In the genomic region with DNA sequence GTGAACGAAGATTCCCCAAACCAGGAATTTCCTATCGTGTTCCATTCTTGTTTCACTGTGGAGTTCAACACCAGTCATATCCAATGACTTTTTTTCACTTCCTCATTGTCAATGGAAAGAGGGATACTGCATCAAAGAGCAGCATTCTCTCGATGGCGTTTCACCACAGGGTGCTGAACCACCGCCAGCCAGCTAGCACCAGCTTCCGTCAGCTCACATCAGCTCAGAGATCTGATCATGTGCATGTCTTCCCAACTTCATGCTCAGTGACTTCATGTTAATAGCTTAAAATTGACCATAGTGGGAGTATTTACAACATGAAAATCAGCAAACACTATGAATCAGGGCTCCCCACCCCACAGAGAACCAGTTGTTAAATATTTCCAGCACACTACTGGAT, we compare ENCODE assay signal across 18 cellular contexts.
"Had no signal": no experiment of that assay in that cellular context is flagged by ENCODE, and none has a peak within 500 bp of the region (broad histone marks: within the 10 kb centered on the region; RNA-seq: fewer than 3 reads in every experiment).

No MANE protein-coding gene starts in this region.

- H3K9me3 Mint-ChIP-seq: activated CD4-positive, alpha-beta memory T cell treated with anti-CD3 and anti-CD28 coated beads, Interleukin-2, amount 10 ng/mL, durations not matched to agents 7 days and 5 days; activated T-cell treated with anti-CD3 and anti-CD28 coated beads, Interleukin-2, amount 50 U/mL, for 24 hours; natural killer cell; stimulated activated naive CD8-positive, alpha-beta T cell treated with anti-CD3 and anti-CD28 coated beads, Interleukin-15, Interleukin-2, amounts not matched to agents 100 ng/mL and 50 ng/mL, for 24 hours; T-cell had no signal

- H3K27ac Mint-ChIP-seq: activated CD4-positive, alpha-beta memory T cell treated with anti-CD3 and anti-CD28 coated beads, Interleukin-2, amount 10 ng/mL, durations not matched to agents 7 days and 5 days; activated T-cell treated with anti-CD3 and anti-CD28 coated beads, Interleukin-2, amount 50 U/mL, for 24 hours; natural killer cell; stimulated activated naive CD8-positive, alpha-beta T cell treated with anti-CD3 and anti-CD28 coated beads, Interleukin-15, Interleukin-2, amounts not matched to agents 100 ng/mL and 50 ng/mL, for 24 hours; T-cell had no signal

- DNase-seq: activated CD4-positive, alpha-beta memory T cell treated with anti-CD3 and anti-CD28 coated beads, Interleukin-2, amount 10 ng/mL, durations not matched to agents 7 days and 5 days; activated CD4-positive, alpha-beta T cell treated with anti-CD3 and anti-CD28 coated beads for 48 hours; activated CD4-positive, CD25-positive, alpha-beta regulatory T cell; activated naive CD4-positive, alpha-beta T cell treated with anti-CD3 and anti-CD28 coated beads, Interleukin-2, amount 50 U/mL, for 16 hours; activated T-cell treated with anti-CD3 and anti-CD28 coated beads, Interleukin-2, amount 50 U/mL, for 24 hours; aorta; brain microvascular endothelial cell; cerebellar nuclear complex; cortex of kidney; foreskin fibroblast; heart left ventricle; left cardiac atrium; lower lobe of right lung; natural killer cell; T-cell; upper lobe of left lung had no signal

- H3K9me3 ChIP-seq: heart left ventricle, lower lobe of right lung, upper lobe of left lung had no signal

- H3K4me3 Mint-ChIP-seq: activated CD4-positive, alpha-beta memory T cell treated with anti-CD3 and anti-CD28 coated beads, Interleukin-2, amount 10 ng/mL, durations not matched to agents 7 days and 5 days; activated T-cell treated with anti-CD3 and anti-CD28 coated beads, Interleukin-2, amount 50 U/mL, for 24 hours; natural killer cell; stimulated activated naive CD8-positive, alpha-beta T cell treated with anti-CD3 and anti-CD28 coated beads, Interleukin-15, Interleukin-2, amounts not matched to agents 100 ng/mL and 50 ng/mL, for 24 hours; T-cell had no signal

- H3K4me1 Mint-ChIP-seq: activated CD4-positive, alpha-beta memory T cell treated with anti-CD3 and anti-CD28 coated beads, Interleukin-2, amount 10 ng/mL, durations not matched to agents 7 days and 5 days; natural killer cell had no signal

- H3K27ac ChIP-seq: brain microvascular endothelial cell, lower lobe of right lung, upper lobe of left lung had no signal

- H3K27me3 Mint-ChIP-seq: activated CD4-positive, alpha-beta memory T cell treated with anti-CD3 and anti-CD28 coated beads, Interleukin-2, amount 10 ng/mL, durations not matched to agents 7 days and 5 days; activated T-cell treated with anti-CD3 and anti-CD28 coated beads, Interleukin-2, amount 50 U/mL, for 24 hours; stimulated activated naive CD8-positive, alpha-beta T cell treated with anti-CD3 and anti-CD28 coated beads, Interleukin-15, Interleukin-2, amounts not matched to agents 100 ng/mL and 50 ng/mL, for 24 hours; T-cell had no signal

- H3K36me3 Mint-ChIP-seq: natural killer cell, T-cell had no signal

- H3K27me3 ChIP-seq: brain microvascular endothelial cell, heart left ventricle, upper lobe of left lung had no signal

- H3K4me3 ChIP-seq: heart left ventricle, lower lobe of right lung, upper lobe of left lung had no signal

- H3K36me3 ChIP-seq: brain microvascular endothelial cell, heart left ventricle, lower lobe of right lung, upper lobe of left lung had no signal

- ATAC-seq: lower lobe of right lung, natural killer cell, SK-N-SH treated with all-trans-retinoic acid at 6 μM for 48 hours, T-cell had no signal
